Comparison of ENCODE assay signal across 8 cellular contexts in the genomic region with DNA sequence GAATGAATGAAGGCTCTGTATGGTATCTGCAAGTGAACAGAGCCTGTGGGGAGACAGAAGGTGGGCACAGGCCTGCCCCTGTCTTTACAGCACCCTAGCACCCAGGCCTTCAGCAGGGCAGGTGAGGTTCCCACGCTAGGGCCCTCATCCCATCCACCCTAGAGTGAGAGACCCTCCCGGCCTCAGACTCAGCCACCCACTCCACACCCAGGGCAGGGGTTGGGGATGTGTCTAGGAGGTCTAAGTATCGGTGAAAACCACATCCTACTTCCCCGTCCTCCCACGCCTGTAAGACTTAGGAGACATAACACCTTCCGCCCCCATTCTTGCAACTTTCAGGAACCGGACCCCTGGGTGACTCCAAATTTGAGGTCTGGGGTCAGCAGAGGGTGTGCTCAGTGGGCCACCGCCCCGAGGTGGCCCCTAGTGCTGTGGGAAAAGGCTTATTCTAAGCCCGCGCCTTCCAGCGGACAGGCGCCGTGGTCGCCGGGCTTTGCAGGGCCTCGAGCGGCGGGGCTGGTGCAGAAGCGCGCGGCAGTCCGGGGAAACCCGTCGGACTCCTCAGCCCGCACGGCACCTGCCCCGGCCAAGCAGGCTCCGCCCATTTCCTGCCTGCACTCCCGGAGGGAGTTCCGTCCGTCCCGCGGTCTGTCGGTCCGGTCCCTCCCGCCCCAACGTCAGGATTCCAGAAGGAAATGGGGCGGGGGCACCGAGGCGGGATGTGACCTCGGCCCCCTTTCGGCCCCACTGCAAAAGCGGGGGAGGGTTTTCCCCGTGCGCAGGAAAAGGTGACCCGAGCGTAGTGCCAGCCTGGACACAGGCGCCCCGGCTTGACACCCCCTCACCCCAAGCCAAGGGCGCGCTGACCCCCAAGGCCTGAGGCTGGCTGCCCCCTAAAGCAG. TPM values are rescaled to one million over a fixed set of nuclear protein-coding genes. Genes with fewer than 3 reads are reported as not detected.
A peak's percentile ranks its signal among the peaks of the same experiment; 100 is the strongest.
DNase-seq lines count a peak whose midpoint lies in the region; ATAC-seq lines count a peak whose summit lies in the region.

No MANE protein-coding gene starts in this region.

- H3K27ac ChIP-seq in KOPT-K1 (ENCODE audit: low read depth, low read length, poor library complexity, severe bottlenecking) (peak overlapping the region; percentile 88), cingulate gyrus (ENCODE audit: low read depth, low read length) (peak overlapping the region; percentile 10), mesenchymal stem cell (ENCODE audit: low read length, poor library complexity, severe bottlenecking) (peak overlapping the region; percentile 29)

- H3K4ac ChIP-seq in mesenchymal stem cell (ENCODE audit: low read depth in 1 of 2, low read length in 2 of 2) = peak overlapping the region; percentile 28 to 57

- H3K4me2 ChIP-seq in mesenchymal stem cell (ENCODE audit: low read length, poor library complexity, severe bottlenecking) = peak overlapping the region; percentile 95

- peak overlapping the region; percentile 41 for H4K91ac ChIP-seq in mesenchymal stem cell (ENCODE audit: low read length)

- peak overlapping the region; percentile 2 to 33 for H3K14ac ChIP-seq in mesenchymal stem cell (ENCODE audit: low read length in 2 of 2)

- 8% methylated on average over 45 of the region's 52 CpGs for WGBS in mesenchymal stem cell

- H2AFZ ChIP-seq in mesenchymal stem cell (ENCODE audit: low read depth, low read length) = no peak overlapping the region

- H3K79me1 ChIP-seq in mesenchymal stem cell (replicated peaks; ENCODE audit: low read length, poor library complexity, severe bottlenecking) = peaks cover 12% of the 10 kb centered on the region

- H3K23ac ChIP-seq in mesenchymal stem cell (ENCODE audit: low read length in 2 of 2) = peak overlapping the region in 1 of 2 experiments; percentile 77

- peak overlapping the region; percentile 57 to 69 for H3K18ac ChIP-seq in mesenchymal stem cell (ENCODE audit: low read depth in 1 of 2, low read length in 2 of 2)

- H2BK15ac ChIP-seq in mesenchymal stem cell (ENCODE audit: low read depth, poor library complexity, severe bottlenecking) = peak overlapping the region; percentile 85

- peak overlapping the region; percentile 19 for H2AK5ac ChIP-seq in mesenchymal stem cell (ENCODE audit: low read length, severe bottlenecking)

- DNase-seq in COR-L47 (lab: John Stamatoyannopoulos, UW) (peak; percentile 65), T-helper 22 cell (ENCODE audit: low read depth) (peak; percentile 40), mesenchymal stem cell (peak; percentile 62), medulla oblongata (ENCODE audit: extremely low spot score) (no peak)
- peak; percentile 51 for DNase-seq in stimulated activated naive CD4-positive, alpha-beta T cell treated with Interleukin-2 at 50 U/mL for 16 hours (lab: John Stamatoyannopoulos, UW)

- H3K4me3 ChIP-seq in mesenchymal stem cell (ENCODE audit: insufficient read depth in 1 of 2, low read depth in 1 of 2, low read length in 2 of 2) = peak overlapping the region; percentile 63 to 73

- no peaks in the 10 kb centered on the region for H3K27me3 ChIP-seq in mesenchymal stem cell (ENCODE audit: control insufficient read depth in 1 of 2, insufficient read depth in 1 of 2, low read length in 2 of 2)

- H3K4me1 ChIP-seq in mesenchymal stem cell (ENCODE audit: control insufficient read depth, insufficient read depth, low read depth, low read length) = peaks cover 56% of the 10 kb centered on the region

- H4K8ac ChIP-seq in mesenchymal stem cell (ENCODE audit: low read length) = peak overlapping the region; percentile 58

- peaks cover 13% of the 10 kb centered on the region for H3K36me3 ChIP-seq in KOPT-K1 (ENCODE audit: insufficient read depth, low read length)
- H3K36me3 ChIP-seq in mesenchymal stem cell (ENCODE audit: control insufficient read depth in 1 of 2, insufficient read depth in 2 of 2, low read depth in 1 of 2, low read length in 2 of 2) = peaks cover 7 to 16% of the 10 kb centered on the region in 2 experiments

- ATAC-seq in GM19397 (IDR thresholded peaks at IDR 0.05; ENCODE audit: unreplicated experiment) = peak; percentile 36

- H2BK5ac ChIP-seq in mesenchymal stem cell (ENCODE audit: low read depth, low read length, poor library complexity, severe bottlenecking) = no peak overlapping the region

- no peak overlapping the region for H2BK12ac ChIP-seq in mesenchymal stem cell (ENCODE audit: low read length in 2 of 2)

- H3K9me3 ChIP-seq in KOPT-K1 (ENCODE audit: insufficient read depth, low read length, poor library complexity, severe bottlenecking) = no peaks in the 10 kb centered on the region
- no peaks in the 10 kb centered on the region for H3K9me3 ChIP-seq in mesenchymal stem cell (ENCODE audit: control insufficient read depth, low read length)

- peak overlapping the region; percentile 29 for H2BK120ac ChIP-seq in mesenchymal stem cell (ENCODE audit: low read depth, low read length)

- H3K9ac ChIP-seq in mesenchymal stem cell (ENCODE audit: low read length) = no peak overlapping the region

RNA-seq across cellular contexts. Expression of a gene that starts 0.9 kb away (rescaled TPM):
- 2.8 TPM for polyA plus RNA-seq in mesenchymal stem cell (2013, experiment 1 of 2)
- polyA plus RNA-seq in mesenchymal stem cell (2013, experiment 2 of 2) = 2.2 TPM

RNA-seq across cellular contexts. Expression of a gene that starts 2.4 kb away (rescaled TPM):
- polyA plus RNA-seq in mesenchymal stem cell (2013, experiment 1 of 2) = 31.5 TPM
- 30.9 TPM for polyA plus RNA-seq in mesenchymal stem cell (2013, experiment 2 of 2)

RNA-seq across cellular contexts. Expression of a gene that starts 8.8 kb away (rescaled TPM):
- 12.2 TPM for polyA plus RNA-seq in mesenchymal stem cell (2013, experiment 1 of 2)
- polyA plus RNA-seq in mesenchymal stem cell (2013, experiment 2 of 2) = 11.7 TPM

RNA-seq across cellular contexts. Expression of a gene that starts 22.4 kb away (rescaled TPM):
- 21.1 TPM for polyA plus RNA-seq in mesenchymal stem cell (2013, experiment 1 of 2)
- polyA plus RNA-seq in mesenchymal stem cell (2013, experiment 2 of 2) = 20.1 TPM

RNA-seq across cellular contexts. Expression of a gene that starts 57.4 kb away (rescaled TPM):
- polyA plus RNA-seq in mesenchymal stem cell (2013, experiment 1 of 2) = 0.07 TPM
- 0.10 TPM for polyA plus RNA-seq in mesenchymal stem cell (2013, experiment 2 of 2)

Comparison
In these comparisons a context has a peak if more than half of its experiments do, and no peak if none do; other contexts are left out.
1. H3K27ac ChIP-seq: peak in every context shown above with its lines; median percentile 88 in KOPT-K1; 29 in mesenchymal stem cell; 10 in cingulate gyrus.